ENCODE assay signal across 31 cellular contexts in the genomic region with DNA sequence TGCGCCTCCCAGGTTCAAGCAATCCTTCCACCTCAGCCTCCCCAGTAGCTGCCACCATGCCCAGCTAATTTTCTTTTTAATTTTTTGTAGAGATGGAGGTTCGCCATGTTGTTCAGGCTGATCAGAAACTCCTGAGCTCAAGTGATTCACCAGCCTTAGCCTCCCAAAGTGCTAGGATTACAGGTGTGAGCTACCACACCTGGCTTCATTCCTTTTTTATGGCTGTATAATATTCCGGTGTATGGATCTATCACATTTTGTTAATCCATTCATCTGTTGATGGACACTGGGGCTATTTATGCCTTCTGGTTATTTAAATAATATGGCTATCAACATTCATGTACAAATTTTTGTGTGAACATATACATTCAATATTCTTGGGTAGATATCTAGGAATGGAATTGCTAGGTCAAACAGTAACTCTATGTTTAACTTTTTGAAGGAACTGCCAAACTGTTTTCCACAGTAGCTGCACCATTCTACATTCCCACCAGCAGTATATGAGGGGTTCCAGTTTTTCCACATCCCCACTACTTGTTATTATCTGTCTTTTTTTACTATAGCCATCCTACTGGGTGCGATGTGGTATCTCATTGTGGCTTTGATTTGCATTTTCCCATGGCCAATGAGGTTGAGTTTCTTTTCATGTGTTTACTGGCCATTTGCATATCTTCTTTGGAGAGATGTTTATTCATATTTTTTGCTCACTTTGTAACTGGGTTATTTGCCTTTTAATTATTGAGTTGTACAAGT.
"Had no signal": no experiment of that assay in that cellular context is flagged by ENCODE, and none has a peak within 500 bp of the region (broad histone marks: within the 10 kb centered on the region; RNA-seq: fewer than 3 reads in every experiment).

No MANE protein-coding gene starts in this region.

- H3K36me3 ChIP-seq: brain microvascular endothelial cell had no signal

- ATAC-seq: activated CD4-positive, alpha-beta T cell treated with anti-CD3 and anti-CD28 coated beads for 36 hours; activated CD8-positive, alpha-beta T cell treated with anti-CD3 and anti-CD28 coated beads for 36 hours; esophagus mucosa had no signal

- H3K9me3 Mint-ChIP-seq: activated CD8-positive, alpha-beta T cell treated with anti-CD3 and anti-CD28 coated beads for 36 hours; activated naive CD4-positive, alpha-beta T cell treated with anti-CD3 and anti-CD28 coated beads for 36 hours; activated T-helper 1 cell treated with anti-CD3 and anti-CD28 coated beads, Interleukin-12 subunit alpha, Interleukin-12 subunit beta, Interleukin-2, Interleukin-4 antibody, amounts not matched to agents 30 ng/mL and 10 ng/mL and 1 ng/mL, durations not matched to agents 14 hours and 24 hours and 36 hours; activated T-helper 2 cell treated with anti-CD3 and anti-CD28 coated beads, Interferon-gamma antibody, Interleukin-2, Interleukin-4, amounts not matched to agents 10 μg/mL and 5 μg/mL and 100 μg/mL, durations not matched to agents 14 hours and 24 hours and 36 hours; central memory CD8-positive, alpha-beta T cell; dendritic cell treated with granulocyte-macrophage colony-stimulating factor and Interleukin-4, amounts not matched to agents 40 ng/mL and 50 ng/mL, for 4 days; endodermal cell had no signal

- FAIRE-seq: astrocyte, bronchial epithelial cell, frontal cortex had no signal

- H3K4me3 ChIP-seq: coronary artery, dorsolateral prefrontal cortex had no signal

- H3K4me3 Mint-ChIP-seq: activated CD4-positive, alpha-beta T cell treated with anti-CD3 and anti-CD28 coated beads for 36 hours; activated CD8-positive, alpha-beta T cell treated with anti-CD3 and anti-CD28 coated beads for 36 hours; activated naive CD4-positive, alpha-beta T cell treated with anti-CD3 and anti-CD28 coated beads for 36 hours; activated naive CD8-positive, alpha-beta T cell; activated T-helper 1 cell treated with anti-CD3 and anti-CD28 coated beads, Interleukin-12 subunit alpha, Interleukin-12 subunit beta, Interleukin-2, Interleukin-4 antibody, amounts not matched to agents 30 ng/mL and 10 ng/mL and 1 ng/mL, durations not matched to agents 14 hours and 24 hours and 36 hours; central memory CD8-positive, alpha-beta T cell; dendritic cell treated with granulocyte-macrophage colony-stimulating factor and Interleukin-4, amounts not matched to agents 40 ng/mL and 50 ng/mL, for 4 days; endodermal cell had no signal

- H3K27ac Mint-ChIP-seq: activated CD4-positive, alpha-beta T cell treated with anti-CD3 and anti-CD28 coated beads for 36 hours; activated CD8-positive, alpha-beta T cell treated with anti-CD3 and anti-CD28 coated beads for 36 hours; activated naive CD4-positive, alpha-beta T cell treated with anti-CD3 and anti-CD28 coated beads for 36 hours; activated naive CD8-positive, alpha-beta T cell; activated T-helper 1 cell treated with anti-CD3 and anti-CD28 coated beads, Interleukin-12 subunit alpha, Interleukin-12 subunit beta, Interleukin-2, Interleukin-4 antibody, amounts not matched to agents 30 ng/mL and 10 ng/mL and 1 ng/mL, durations not matched to agents 14 hours and 24 hours and 36 hours; activated T-helper 2 cell treated with anti-CD3 and anti-CD28 coated beads, Interferon-gamma antibody, Interleukin-2, Interleukin-4, amounts not matched to agents 10 μg/mL and 5 μg/mL and 100 μg/mL, durations not matched to agents 14 hours and 24 hours and 36 hours; dendritic cell treated with granulocyte-macrophage colony-stimulating factor and Interleukin-4, amounts not matched to agents 40 ng/mL and 50 ng/mL, for 4 days; endodermal cell had no signal

- H3K27me3 ChIP-seq: brain microvascular endothelial cell, dorsolateral prefrontal cortex had no signal

- DNase-seq: activated CD4-positive, alpha-beta T cell treated with anti-CD3 and anti-CD28 coated beads for 36 hours; activated CD4-positive, alpha-beta T cell treated with anti-CD3 and anti-CD28 coated beads, Interleukin-2, amount 50 U/mL, for 1 hour; activated CD4-positive, alpha-beta T cell treated with anti-CD3 and anti-CD28 coated beads, Interleukin-2, amount 50 U/mL, for 48 hours; activated CD4-positive, CD25-positive, alpha-beta regulatory T cell; activated CD4-positive, CD25-positive, alpha-beta regulatory T cell treated with anti-CD3 and anti-CD28 coated beads, Interleukin-2, amount 50 U/mL, for 72 hours; activated CD8-positive, alpha-beta memory T cell treated with anti-CD3 and anti-CD28 coated beads for 24 hours; activated CD8-positive, alpha-beta T cell treated with anti-CD3 and anti-CD28 coated beads for 36 hours; activated effector memory CD4-positive, alpha-beta T cell treated with anti-CD3 and anti-CD28 coated beads, Interleukin-2, amount 50 U/mL, for 16 hours; activated naive CD4-positive, alpha-beta T cell treated with anti-CD3 and anti-CD28 coated beads for 36 hours; activated T-cell treated with anti-CD3 and anti-CD28 coated beads, Interleukin-2, amount 50 U/mL, for 1 hour; activated T-cell treated with anti-CD3 and anti-CD28 coated beads, Interleukin-2, amount 50 U/mL, for 48 hours; amniotic stem cell; anterior cingulate cortex; brain microvascular endothelial cell; effector memory CD4-positive, alpha-beta T cell; endodermal cell; foreskin fibroblast; head of caudate nucleus; hippocampal formation; T-helper 2 cell had no signal

- H3K27ac ChIP-seq: brain microvascular endothelial cell, coronary artery, dorsolateral prefrontal cortex had no signal

- H3K27me3 Mint-ChIP-seq: activated naive CD8-positive, alpha-beta T cell; dendritic cell treated with granulocyte-macrophage colony-stimulating factor and Interleukin-4, amounts not matched to agents 40 ng/mL and 50 ng/mL, for 4 days had no signal

- H3K36me3 Mint-ChIP-seq: activated naive CD8-positive, alpha-beta T cell had no signal
